14 cellular contexts compared by ENCODE assay signal in the genomic region with DNA sequence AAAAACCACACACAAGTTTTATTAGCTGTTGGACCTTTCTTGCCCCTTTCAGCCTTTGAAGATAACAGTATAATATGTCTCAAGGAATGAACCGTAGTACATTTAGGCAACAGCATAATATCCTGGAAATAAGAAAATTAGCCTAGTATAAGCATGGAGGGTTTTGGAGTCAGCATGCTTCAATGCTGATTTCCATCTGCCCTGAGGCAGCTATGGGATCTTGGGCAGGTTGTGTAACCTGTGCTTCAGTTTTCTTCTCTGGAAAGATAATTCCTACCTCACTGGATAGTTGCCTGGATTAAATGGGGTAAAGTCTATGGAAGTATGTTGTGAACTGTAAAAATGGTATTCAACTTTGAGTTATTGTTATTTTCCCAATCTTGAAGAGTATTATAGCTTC. TPM values are rescaled to one million over a fixed set of nuclear protein-coding genes. Genes with fewer than 3 reads are reported as not detected.
DNase-seq lines count a peak whose midpoint lies in the region; ATAC-seq, FAIRE-seq and TF ChIP-seq lines count a peak whose summit lies in the region.
"Had no signal": no experiment of that assay in that cellular context is flagged by ENCODE, and none has a peak within 500 bp of the region (broad histone marks: within the 10 kb centered on the region; RNA-seq: fewer than 3 reads in every experiment).

No MANE protein-coding gene starts in this region.

- H3K79me2 ChIP-seq in astrocyte (ENCODE audit: insufficient read depth, low read length): peaks cover 21% of the 10 kb centered on the region

- H3K9ac ChIP-seq in astrocyte (ENCODE audit: low read length): no peak overlapping the region
- H3K9ac ChIP-seq: KMS-11 had no signal

- FAIRE-seq in astrocyte (lab: Jason Lieb, UNC): no peak

- no peak overlapping the region for H2AFZ ChIP-seq in astrocyte (ENCODE audit: low read depth, low read length)

- no peaks in the 10 kb centered on the region for H3K9me3 Mint-ChIP-seq in activated CD4-positive, alpha-beta T cell treated with anti-CD3 and anti-CD28 coated beads for 36 hours (ENCODE audit: low read depth)
- H3K9me3 Mint-ChIP-seq in astrocyte (ENCODE audit: unreplicated experiment) (no peaks in the 10 kb centered on the region), nephron progenitor cell (no peaks in the 10 kb centered on the region)

- peak overlapping the region; percentile 96 for H3K4me3 Mint-ChIP-seq in activated CD4-positive, alpha-beta T cell treated with anti-CD3 and anti-CD28 coated beads for 36 hours
- H3K4me3 Mint-ChIP-seq in astrocyte (ENCODE audit: unreplicated experiment) (peak overlapping the region; percentile 97), nephron progenitor cell (peak overlapping the region; percentile 97)

- CTCF ChIA-PET in activated CD4-positive, alpha-beta T cell treated with anti-CD3 and anti-CD28 coated beads for 36 hours (lab: Charles Lee): interaction anchor here (0.7 to 1.6 kb wide), 5 partner anchors 12 to 292 kb away, joined by 3 to 5 read pairs (median 4); a partner anchor contains a TSS

- no peak for ATAC-seq in activated CD4-positive, alpha-beta T cell treated with anti-CD3 and anti-CD28 coated beads for 36 hours
- ATAC-seq: right cardiac atrium had no signal

- intact Hi-C loops in activated CD4-positive, alpha-beta T cell treated with anti-CD3 and anti-CD28 coated beads for 36 hours (cut with DNase I, micrococcal nuclease): no loop called here

- H4K20me1 ChIP-seq in astrocyte (ENCODE audit: insufficient read depth, low read length): no peaks in the 10 kb centered on the region

- no peak for DNase-seq in activated CD4-positive, alpha-beta T cell treated with anti-CD3 and anti-CD28 coated beads for 36 hours
- no peak for DNase-seq in activated CD4-positive, alpha-beta T cell treated with anti-CD3 and anti-CD28 coated beads, Interleukin-2, amount 50 U/mL, for 1 hour
- DNase-seq in Jurkat, Clone E6-1 (ENCODE audit: low read depth, low spot score): no peak
- DNase-seq in astrocyte (ENCODE audit: low read depth): no peak
- DNase-seq in nephron progenitor cell: no peak
- DNase-seq in NCI-H2171 (lab: John Stamatoyannopoulos, UW): no peak
- no peak for DNase-seq in caudate nucleus (lab: John Stamatoyannopoulos, UW)
- no peak for DNase-seq in AG08396 (ENCODE audit: low spot score)
- DNase-seq: midbrain, NCI-H2107, right cardiac atrium, T-helper 9 cell had no signal

- no peaks in the 10 kb centered on the region for H3K27me3 ChIP-seq in astrocyte (ENCODE audit: insufficient read depth, low read length)

- POLR2A ChIA-PET in activated CD4-positive, alpha-beta T cell treated with anti-CD3 and anti-CD28 coated beads for 36 hours (lab: Charles Lee): no interaction called here

- peak overlapping the region; percentile 94 for H3K4me3 ChIP-seq in Jurkat, Clone E6-1 (ENCODE audit: low read length)
- H3K4me3 ChIP-seq in astrocyte (ENCODE audit: insufficient read depth, low read depth, low read length): no peak overlapping the region

- peak overlapping the region; percentile 55 for H3K27ac Mint-ChIP-seq in activated CD4-positive, alpha-beta T cell treated with anti-CD3 and anti-CD28 coated beads for 36 hours
- H3K27ac Mint-ChIP-seq in astrocyte (ENCODE audit: unreplicated experiment) (no peak overlapping the region), nephron progenitor cell (peak overlapping the region; percentile 100)

- no peaks in the 10 kb centered on the region for H3K9me3 ChIP-seq in astrocyte (ENCODE audit: insufficient read depth, low read depth, low read length)
- H3K9me3 ChIP-seq: thoracic aorta had no signal

- H3K27me3 Mint-ChIP-seq in activated CD4-positive, alpha-beta T cell treated with anti-CD3 and anti-CD28 coated beads for 36 hours: no peaks in the 10 kb centered on the region
- H3K27me3 Mint-ChIP-seq in astrocyte (ENCODE audit: low read depth, unreplicated experiment): no peaks in the 10 kb centered on the region
- H3K27me3 Mint-ChIP-seq in nephron progenitor cell (ENCODE audit: low read depth, poor library complexity): no peaks in the 10 kb centered on the region

- H3K4me2 ChIP-seq in astrocyte (ENCODE audit: low read length): peak overlapping the region; percentile 95

- peaks cover 2% of the 10 kb centered on the region for H3K36me3 Mint-ChIP-seq in activated CD4-positive, alpha-beta T cell treated with anti-CD3 and anti-CD28 coated beads for 36 hours (ENCODE audit: low read depth)
- H3K36me3 Mint-ChIP-seq in astrocyte (ENCODE audit: low read depth, unreplicated experiment): peaks cover 2% of the 10 kb centered on the region
- H3K36me3 Mint-ChIP-seq in nephron progenitor cell (ENCODE audit: low read depth): peaks cover 21% of the 10 kb centered on the region

- peaks cover 24% of the 10 kb centered on the region for H3K4me1 Mint-ChIP-seq in activated CD4-positive, alpha-beta T cell treated with anti-CD3 and anti-CD28 coated beads for 36 hours
- H3K4me1 Mint-ChIP-seq in astrocyte (ENCODE audit: low read depth, unreplicated experiment) (peaks cover 14% of the 10 kb centered on the region), nephron progenitor cell (peaks cover 31% of the 10 kb centered on the region)

- H3K36me3 ChIP-seq in astrocyte (ENCODE audit: insufficient read depth, low read length): no peaks in the 10 kb centered on the region

- H3K27ac ChIP-seq in astrocyte (ENCODE audit: low read depth, low read length): no peak overlapping the region
- H3K27ac ChIP-seq in caudate nucleus (ENCODE audit: low read depth, low read length): no peak overlapping the region

- H3K4me1 ChIP-seq in astrocyte (ENCODE audit: insufficient read depth, low read length): peaks cover 16% of the 10 kb centered on the region

- TF ChIP-seq CTCF in astrocyte (IDR thresholded peaks at IDR 0.05; ENCODE audit: insufficient read depth, low read depth, low read length) (no peak), nephron progenitor cell (IDR thresholded peaks at IDR 0.05) (no peak)

RNA-seq across cellular contexts. Expression of a gene that starts 1.6 kb away (rescaled TPM):
- total RNA-seq in activated CD4-positive, alpha-beta T cell treated with anti-CD3 and anti-CD28 coated beads for 36 hours: 10 to 100 TPM; 81.6 to 82.3 TPM
- 88.0 TPM for polyA plus RNA-seq in Jurkat, Clone E6-1 (2012; ENCODE audit: insufficient read depth, insufficient read length)
- total RNA-seq in astrocyte: 50.0 and 50.5 TPM in 2 replicates

RNA-seq across cellular contexts. Expression of a gene that starts 22.9 kb away (rescaled TPM):
- 100 to 1,000 TPM; 129 to 130 TPM for total RNA-seq in activated CD4-positive, alpha-beta T cell treated with anti-CD3 and anti-CD28 coated beads for 36 hours
- 92.6 TPM for polyA plus RNA-seq in Jurkat, Clone E6-1 (2012; ENCODE audit: insufficient read depth, insufficient read length)
- 131 and 146 TPM in 2 replicates for total RNA-seq in astrocyte
